In genomic region chr14:23286020-23286903, GRCh38 we compare ENCODE assay signal across 1 cellular context.
TF ChIP-seq lines count a peak whose summit lies in the region.

HOMEZ (minus strand) TSS chr14:23286132; CDS start chr14:23285952, 180 bp downstream.

TF ChIP-seq in HepG2, 621 proteins besides CTCF, POLR2A, EP300 and RAD21 (continued from another document and continues in another):
- TF ChIP-seq USF2 (IDR thresholded peaks at IDR 0.05; ENCODE audit: low read depth, low read length) (peak; percentile 3; the same call in 1 of the 2 replicates), USF2 (CRISPR knock-in tag; IDR thresholded peaks at IDR 0.05; ENCODE audit: borderline replicate concordance) (peak; percentile 54; the same call in 1 of the 2 replicates), MIER2 (CRISPR knock-in tag; IDR thresholded peaks at IDR 0.05) (no peak), ZFP82 (CRISPR knock-in tag; IDR thresholded peaks at IDR 0.05; ENCODE audit: borderline replicate concordance) (no peak), ZNF580 (CRISPR knock-in tag; IDR thresholded peaks at IDR 0.05; ENCODE audit: borderline replicate concordance, low read depth) (peak; percentile 92), HMGXB3 (CRISPR knock-in tag; IDR thresholded peaks at IDR 0.05; ENCODE audit: borderline replicate concordance) (no peak), ZNF292 (CRISPR knock-in tag; IDR thresholded peaks at IDR 0.05; ENCODE audit: borderline replicate concordance, low read depth) (peak; percentile 86), ATAD3A (CRISPR knock-in tag; IDR thresholded peaks at IDR 0.05) (peak; percentile 83; the same call in 1 of the 2 replicates), PLSCR1 (CRISPR knock-in tag; IDR thresholded peaks at IDR 0.05; ENCODE audit: borderline replicate concordance) (no peak; the same call in 1 of the 2 replicates), ZNF275 (CRISPR knock-in tag; IDR thresholded peaks at IDR 0.05; ENCODE audit: borderline replicate concordance) (peak; percentile 99), FOXM1 (CRISPR knock-in tag; IDR thresholded peaks at IDR 0.05) (peak; percentile 18; the same call in 1 of the 2 replicates), MYC (CRISPR knock-in tag; IDR thresholded peaks at IDR 0.05; ENCODE audit: borderline replicate concordance) (peak; percentile 74), RFXANK (CRISPR knock-in tag; IDR thresholded peaks at IDR 0.05) (peak; percentile 92), ZSCAN31 (CRISPR knock-in tag; IDR thresholded peaks at IDR 0.05; ENCODE audit: low read depth) (peak; percentile 81), ETS1 (CRISPR knock-in tag; IDR thresholded peaks at IDR 0.05) (no peak), ZNF234 (CRISPR knock-in tag; conservative IDR thresholded peaks at IDR 0.05) (no peak), MED8 (CRISPR knock-in tag; IDR thresholded peaks at IDR 0.05; ENCODE audit: insufficient replicate concordance) (peak; percentile 93), ADNP (CRISPR knock-in tag; IDR thresholded peaks at IDR 0.05) (peak; percentile 52; the same call in 1 of the 2 replicates), KLF16 (CRISPR knock-in tag; IDR thresholded peaks at IDR 0.05) (0 out of 4 replicates have a peak, but pooled peaks of 1 of the 2 experiments have one; percentile 62), GPBP1L1 (CRISPR knock-in tag; IDR thresholded peaks at IDR 0.05) (no peak), ZNF354B (CRISPR knock-in tag; IDR thresholded peaks at IDR 0.05) (no peak), RXRA (CRISPR knock-in tag; IDR thresholded peaks at IDR 0.05) (peak; percentile 77), PITX1 (CRISPR knock-in tag; IDR thresholded peaks at IDR 0.05) (peak; percentile 16), HIC2 (CRISPR knock-in tag; IDR thresholded peaks at IDR 0.05; ENCODE audit: low read depth) (peak; percentile 23; the same call in 1 of the 2 replicates), TBL1XR1 (IDR thresholded peaks at IDR 0.05; ENCODE audit: borderline replicate concordance, low read length, partially characterized antibody) (no peak), SMARCC2 (IDR thresholded peaks at IDR 0.05) (no peak), MBD4 (IDR thresholded peaks at IDR 0.05; ENCODE audit: borderline replicate concordance, low read length) (peak; percentile 84), ONECUT2 (CRISPR knock-in tag; IDR thresholded peaks at IDR 0.05) (no peak; the same call in 1 of the 2 replicates), MAFG (CRISPR knock-in tag; IDR thresholded peaks at IDR 0.05) (no peak), ZNF282 (IDR thresholded peaks at IDR 0.05; ENCODE audit: partially characterized antibody) (no peak), SCMH1 (CRISPR knock-in tag; IDR thresholded peaks at IDR 0.05; ENCODE audit: borderline replicate concordance) (no peak), ZFP37 (CRISPR knock-in tag; IDR thresholded peaks at IDR 0.05; ENCODE audit: borderline replicate concordance) (no peak), SRF (IDR thresholded peaks at IDR 0.05; ENCODE audit: low read depth, low read length) (0 out of 2 replicates have a peak, but pooled peaks have one; percentile 44), CREB3 (CRISPR knock-in tag; IDR thresholded peaks at IDR 0.05) (peak; percentile 29; the same call in 1 of the 2 replicates), ETV5 (CRISPR knock-in tag; IDR thresholded peaks at IDR 0.05; ENCODE audit: borderline replicate concordance) (peak; percentile 47), DMAP1 (CRISPR knock-in tag; IDR thresholded peaks at IDR 0.05) (peak; percentile 90), ZNF503 (CRISPR knock-in tag; IDR thresholded peaks at IDR 0.05) (peak; percentile 70; the same call in 1 of the 2 replicates), NR3C1 (CRISPR knock-in tag; IDR thresholded peaks at IDR 0.05) (no peak), ZNF570 (CRISPR knock-in tag; IDR thresholded peaks at IDR 0.05; ENCODE audit: borderline replicate concordance) (no peak), MEF2D (CRISPR knock-in tag; IDR thresholded peaks at IDR 0.05) (peak; percentile 90), BRF2 (CRISPR knock-in tag; IDR thresholded peaks at IDR 0.05) (peak; percentile 86)
